Comparison of ENCODE assay signal across 3 cellular contexts in the genomic region with DNA sequence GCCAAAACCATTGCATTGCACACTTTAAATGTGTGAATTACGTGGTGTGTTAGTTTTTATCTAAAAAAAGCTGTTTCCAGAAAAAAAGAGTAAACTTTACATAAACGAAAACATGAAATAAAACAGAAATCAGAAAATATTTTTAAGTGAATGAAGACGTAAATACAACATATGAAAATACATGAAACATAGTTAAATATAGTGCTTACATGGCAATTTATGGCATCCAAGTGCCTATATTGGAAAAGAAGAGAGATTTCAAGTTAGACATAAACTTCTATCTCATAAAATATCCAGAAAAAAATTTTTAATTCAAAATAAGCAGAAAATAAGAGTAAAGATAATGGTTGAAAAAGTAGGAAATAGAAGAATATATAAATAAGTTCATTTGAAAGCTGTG.
TF ChIP-seq lines count a peak whose summit lies in the region.

No MANE protein-coding gene starts in this region.

TF ChIP-seq in A549, 52 proteins besides CTCF, POLR2A, EP300 and RAD21:
- no peak for TF ChIP-seq CBX2 (IDR thresholded peaks at IDR 0.05; ENCODE audit: borderline replicate concordance, low read depth)
- peak; percentile 39 for TF ChIP-seq MAFK (IDR thresholded peaks at IDR 0.05; ENCODE audit: partially characterized antibody)

TF ChIP-seq in IMR-90, 13 proteins besides CTCF, POLR2A, EP300 and RAD21:
- TF ChIP-seq MAZ (IDR thresholded peaks at IDR 0.05; ENCODE audit: borderline replicate concordance, low read depth, low read length) (no peak), MAFK (IDR thresholded peaks at IDR 0.05; ENCODE audit: low read depth, low read length) (peak; percentile 74)

TF ChIP-seq in H1, 55 proteins besides CTCF, POLR2A, EP300 and RAD21:
- TF ChIP-seq MAFK (IDR thresholded peaks at IDR 0.05; ENCODE audit: low read depth, low read length) (peak; percentile 7; the same call in 1 of the 2 replicates), CBX5 (IDR thresholded peaks at IDR 0.05; ENCODE audit: low read depth, low read length) (no peak), SP4 (IDR thresholded peaks at IDR 0.05; ENCODE audit: low read length) (no peak), KDM4A (IDR thresholded peaks at IDR 0.05; ENCODE audit: low read depth, low read length, severe bottlenecking) (no peak)
